29 cellular contexts compared by ENCODE assay signal in genomic region chr15:89743594-89743993, GRCh38. TPM values are rescaled to one million over a fixed set of nuclear protein-coding genes. Genes with fewer than 3 reads are reported as not detected.
"Had no signal": no experiment of that assay in that cellular context is flagged by ENCODE, and none has a peak within 500 bp of the region (broad histone marks: within the 10 kb centered on the region; RNA-seq: fewer than 3 reads in every experiment).

No MANE protein-coding gene starts in this region.

- H3K36me3 ChIP-seq: prostate gland, right atrium auricular region, tibial artery had no signal

- H3K4me1 Mint-ChIP-seq: neural crest cell had no signal

- H3K9me3 ChIP-seq: mucosa of descending colon, prostate gland, right atrium auricular region, testis, tibial artery had no signal

- H3K27ac Mint-ChIP-seq: effector memory CD8-positive, alpha-beta T cell; mesothelial cell of epicardium; natural killer cell treated with Interleukin-12 subunit alpha and Interleukin-12 subunit beta and Interleukin-15 and Interleukin-18, amount 100 ng/mL, for 72 hours; stimulated activated memory B cell treated with anti-CD40 and anti-IgM and Interleukin-4, amounts not matched to agents 10 μg/mL and 1 μg/mL and 100 μg/mL, for 72 hours; type B pancreatic cell had no signal

- H3K27me3 ChIP-seq: right atrium auricular region, testis had no signal

- H3K9me3 Mint-ChIP-seq: effector memory CD8-positive, alpha-beta T cell; mesothelial cell of epicardium; naive B cell; natural killer cell treated with Interleukin-12 subunit alpha and Interleukin-12 subunit beta and Interleukin-15 and Interleukin-18, amount 100 ng/mL, for 72 hours; neural crest cell; stimulated activated memory B cell treated with anti-CD40 and anti-IgM and Interleukin-4, amounts not matched to agents 10 μg/mL and 1 μg/mL and 100 μg/mL, for 72 hours; type B pancreatic cell had no signal

- H3K27ac ChIP-seq: coronary artery, prostate gland, right atrium auricular region, testis, tibial artery had no signal

- H3K4me2 ChIP-seq: smooth muscle cell had no signal

- H3K4me1 ChIP-seq: right atrium auricular region, tibial artery had no signal

- H3K36me3 Mint-ChIP-seq: mesothelial cell of epicardium; naive B cell; natural killer cell treated with Interleukin-12 subunit alpha and Interleukin-12 subunit beta and Interleukin-15 and Interleukin-18, amount 100 ng/mL, for 72 hours; stimulated activated memory B cell treated with anti-CD40 and anti-IgM and Interleukin-4, amounts not matched to agents 10 μg/mL and 1 μg/mL and 100 μg/mL, for 72 hours; type B pancreatic cell had no signal

- ATAC-seq: effector memory CD8-positive, alpha-beta T cell; left lobe of liver; mucosa of descending colon; natural killer cell treated with Interleukin-12 subunit alpha and Interleukin-12 subunit beta and Interleukin-15 and Interleukin-18, amount 100 ng/mL, for 72 hours; sciatic nerve; stimulated activated memory B cell treated with anti-CD40 and anti-IgM and Interleukin-4, amounts not matched to agents 10 μg/mL and 1 μg/mL and 100 μg/mL, for 72 hours; stimulated activated naive CD8-positive, alpha-beta T cell treated with anti-CD3 and anti-CD28 coated beads, Interleukin-15, Interleukin-2, amounts not matched to agents 100 U/mL and 50 U/mL, for 24 hours had no signal

- DNase-seq: dermis blood vessel endothelial cell; effector memory CD8-positive, alpha-beta T cell; hypothalamus; mesenchymal stem cell; mucosa of descending colon; naive B cell; stimulated activated CD4-positive, alpha-beta T cell treated with anti-CD3 and anti-CD28 coated beads, Interleukin-2, amount 100 ng/mL, for 24 hours; stimulated activated CD4-positive, alpha-beta T cell treated with anti-CD3 and anti-CD28 coated beads, Interleukin-4, amount 100 ng/mL, for 4 hours; stimulated activated naive CD8-positive, alpha-beta T cell treated with anti-CD3 and anti-CD28 coated beads, Interleukin-15, Interleukin-2, amounts not matched to agents 100 U/mL and 50 U/mL, for 24 hours; substantia nigra; testis; tibial artery had no signal

- H3K27me3 Mint-ChIP-seq: stimulated activated memory B cell treated with anti-CD40 and anti-IgM and Interleukin-4, amounts not matched to agents 10 μg/mL and 1 μg/mL and 100 μg/mL, for 72 hours had no signal

- H3K4me3 ChIP-seq: coronary artery, mucosa of descending colon, prostate gland, right atrium auricular region, smooth muscle cell, testis, tibial artery had no signal

- H3K4me3 Mint-ChIP-seq: effector memory CD8-positive, alpha-beta T cell; mesothelial cell of epicardium; natural killer cell treated with Interleukin-12 subunit alpha and Interleukin-12 subunit beta and Interleukin-15 and Interleukin-18, amount 100 ng/mL, for 72 hours; neural crest cell; stimulated activated memory B cell treated with anti-CD40 and anti-IgM and Interleukin-4, amounts not matched to agents 10 μg/mL and 1 μg/mL and 100 μg/mL, for 72 hours; type B pancreatic cell had no signal

RNA-seq across cellular contexts. Expression of gene MESP1, which starts 7.5 kb away (rescaled TPM):
- total RNA-seq: mesothelial cell of epicardium, smooth muscle cell, urinary bladder had no signal
- polyA plus RNA-seq: keratinocyte had no signal

RNA-seq across cellular contexts. Expression of gene MESP2, which starts 32.5 kb away (rescaled TPM):
- total RNA-seq: dermis blood vessel endothelial cell; frontal cortex; lung microvascular endothelial cell; natural killer cell treated with Interleukin-12 subunit alpha and Interleukin-12 subunit beta and Interleukin-15 and Interleukin-18, amount 100 ng/mL, for 72 hours; osteocyte; right atrium auricular region; smooth muscle cell; urinary bladder had no signal

RNA-seq across cellular contexts. Expression of gene WDR93, which starts 53.0 kb away (rescaled TPM):
- total RNA-seq: dermis blood vessel endothelial cell; fibroblast of villous mesenchyme; left lobe of liver; lung microvascular endothelial cell; natural killer cell treated with Interleukin-12 subunit alpha and Interleukin-12 subunit beta and Interleukin-15 and Interleukin-18, amount 100 ng/mL, for 72 hours; neural crest cell; sciatic nerve; smooth muscle cell; urinary bladder had no signal
